Comparison of ENCODE assay signal across 16 cellular contexts in the genomic region with DNA sequence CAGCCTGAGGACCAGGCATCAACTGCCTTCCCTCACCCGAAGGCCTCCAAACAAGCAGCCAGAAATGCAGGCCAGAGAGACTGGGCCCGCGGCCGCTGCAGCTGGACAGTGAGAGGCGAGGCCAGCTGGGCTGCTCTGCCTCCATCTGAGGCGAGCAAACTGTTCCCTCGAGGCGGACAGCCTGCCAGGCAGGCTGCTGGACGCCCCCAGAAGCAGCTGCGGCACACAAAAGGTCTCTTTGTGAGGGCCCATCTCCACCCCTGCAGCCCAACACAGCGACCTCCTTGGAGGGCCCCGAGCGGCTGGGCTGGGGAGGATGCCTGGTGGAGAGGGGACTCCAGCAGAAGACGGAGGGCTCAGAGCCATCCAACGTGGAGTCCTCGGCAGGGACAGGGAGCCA. TPM values are rescaled to one million over a fixed set of nuclear protein-coding genes. Genes with fewer than 3 reads are reported as not detected.
DNase-seq lines count a peak whose midpoint lies in the region; ATAC-seq and TF ChIP-seq lines count a peak whose summit lies in the region.
"Had no signal": no experiment of that assay in that cellular context is flagged by ENCODE, and none has a peak within 500 bp of the region (broad histone marks: within the 10 kb centered on the region; RNA-seq: fewer than 3 reads in every experiment).

No MANE protein-coding gene starts in this region.

- H4K91ac ChIP-seq in trophoblast cell (ENCODE audit: low read depth, low read length) = no peak overlapping the region

- H3K4me3 Mint-ChIP-seq in stimulated activated effector memory CD8-positive, alpha-beta T cell treated with anti-CD3 and anti-CD28 coated beads, Interleukin-12 subunit alpha, Interleukin-12 subunit beta, amount 100 ng/mL, for 72 hours = no peak overlapping the region
- no peak overlapping the region for H3K4me3 Mint-ChIP-seq in activated CD4-positive, alpha-beta memory T cell treated with anti-CD3 and anti-CD28 coated beads, Interleukin-2, amount 10 ng/mL, durations not matched to agents 7 days and 5 days
- H3K4me3 Mint-ChIP-seq in Calu3 (ENCODE audit: low read depth, unreplicated experiment) = no peak overlapping the region
- H3K4me3 Mint-ChIP-seq: activated CD4-positive, alpha-beta T cell treated with anti-CD3 and anti-CD28 coated beads, Interleukin-2, amount 10 ng/mL, durations not matched to agents 24 days and 14 days had no signal

- H3K4ac ChIP-seq in trophoblast cell (ENCODE audit: low read depth, low read length) = no peak overlapping the region

- H3K4me1 ChIP-seq in trophoblast cell (ENCODE audit: control insufficient read depth in 1 of 2, insufficient read depth in 2 of 2, low read length in 2 of 2) = peaks cover 0 to 3% of the 10 kb centered on the region in 2 experiments

- H3K27ac ChIP-seq in dorsolateral prefrontal cortex (peak overlapping the region; percentile 68 to 99 (median 95)), trophoblast cell (ENCODE audit: low read depth, low read length) (no peak overlapping the region)
- H3K27ac ChIP-seq: PC-9 had no signal

- H2BK12ac ChIP-seq in trophoblast cell (ENCODE audit: low read length) = no peak overlapping the region

- H3K27me3 ChIP-seq in dorsolateral prefrontal cortex (no peaks in the 10 kb centered on the region), trophoblast cell (ENCODE audit: insufficient read depth, low read length) (no peaks in the 10 kb centered on the region)
- H3K27me3 ChIP-seq: BE2C, gastroesophageal sphincter had no signal

- BruUV-seq in Calu3 (replicated peaks; lab: Mats Ljungman, UMichigan) = no TSS peak

- H3K9me3 Mint-ChIP-seq in stimulated activated effector memory CD8-positive, alpha-beta T cell treated with anti-CD3 and anti-CD28 coated beads, Interleukin-12 subunit alpha, Interleukin-12 subunit beta, amount 100 ng/mL, for 72 hours = no peaks in the 10 kb centered on the region
- no peaks in the 10 kb centered on the region for H3K9me3 Mint-ChIP-seq in activated CD4-positive, alpha-beta memory T cell treated with anti-CD3 and anti-CD28 coated beads, Interleukin-2, amount 10 ng/mL, durations not matched to agents 7 days and 5 days
- no peaks in the 10 kb centered on the region for H3K9me3 Mint-ChIP-seq in Calu3 (ENCODE audit: low read depth, unreplicated experiment)
- H3K9me3 Mint-ChIP-seq: activated CD4-positive, alpha-beta T cell treated with anti-CD3 and anti-CD28 coated beads, Interleukin-2, amount 10 ng/mL, durations not matched to agents 24 days and 14 days; activated T-helper 1 cell treated with anti-CD3 and anti-CD28 coated beads, Interleukin-12 subunit alpha, Interleukin-12 subunit beta, Interleukin-2, Interleukin-4 antibody, amounts not matched to agents 30 ng/mL and 10 ng/mL and 1 ng/mL, durations not matched to agents 14 hours and 24 hours and 36 hours had no signal

- H3K79me1 ChIP-seq in trophoblast cell (ENCODE audit: low read length) = peaks cover 4% of the 10 kb centered on the region

- H2AK5ac ChIP-seq in trophoblast cell (ENCODE audit: low read length) = no peak overlapping the region

- H3K14ac ChIP-seq in trophoblast cell (ENCODE audit: low read length) = no peak overlapping the region

- no peak overlapping the region for H4K8ac ChIP-seq in trophoblast cell (ENCODE audit: low read depth, low read length)

- no peak overlapping the region for H3K9ac ChIP-seq in trophoblast cell (ENCODE audit: low read length)

- ATAC-seq in stimulated activated effector memory CD8-positive, alpha-beta T cell treated with anti-CD3 and anti-CD28 coated beads, Interleukin-12 subunit alpha, Interleukin-12 subunit beta, amount 100 ng/mL, for 72 hours = no peak
- no peak for ATAC-seq in left lobe of liver
- ATAC-seq: gastroesophageal sphincter had no signal

- CTCF ChIA-PET in activated CD4-positive, alpha-beta memory T cell treated with anti-CD3 and anti-CD28 coated beads, Interleukin-2, amount 10 ng/mL, durations not matched to agents 7 days and 5 days (lab: Charles Lee) = interaction anchor here (2.3 to 6.1 kb wide), 2 partner anchors 8 to 12 kb away, joined by 9 to 52 read pairs; no protein-coding TSS in a partner anchor
- CTCF ChIA-PET in Calu3 (lab: Charles Lee) = no interaction called here

- H3K27ac Mint-ChIP-seq in stimulated activated effector memory CD8-positive, alpha-beta T cell treated with anti-CD3 and anti-CD28 coated beads, Interleukin-12 subunit alpha, Interleukin-12 subunit beta, amount 100 ng/mL, for 72 hours = peak overlapping the region; percentile 56
- H3K27ac Mint-ChIP-seq in activated CD4-positive, alpha-beta memory T cell treated with anti-CD3 and anti-CD28 coated beads, Interleukin-2, amount 10 ng/mL, durations not matched to agents 7 days and 5 days = no peak overlapping the region
- H3K27ac Mint-ChIP-seq in Calu3 (ENCODE audit: unreplicated experiment) = no peak overlapping the region

- H2BK120ac ChIP-seq in trophoblast cell (ENCODE audit: insufficient read depth, low read length, poor library complexity) = no peak overlapping the region

- peak overlapping the region in 50 of 59 donors; percentile 3 to 59 (median 32) for H3K4me3 ChIP-seq in dorsolateral prefrontal cortex
- no peak overlapping the region for H3K4me3 ChIP-seq in trophoblast cell (ENCODE audit: low read depth, low read length)
- H3K4me3 ChIP-seq: gastroesophageal sphincter, PC-9 had no signal

- DNase-seq in NCI-H1092 (lab: John Stamatoyannopoulos, UW) (peak; percentile 81), dorsolateral prefrontal cortex (peak; percentile 46 to 96 (median 93)), midbrain (lab: John Stamatoyannopoulos, UW) (peak; percentile 97), left lobe of liver (ENCODE audit: low spot score) (no peak), Calu3 (no peak), trophoblast cell (no peak)
- DNase-seq in stimulated activated effector memory CD8-positive, alpha-beta T cell treated with anti-CD3 and anti-CD28 coated beads, Interleukin-12 subunit alpha, Interleukin-12 subunit beta, amount 100 ng/mL, for 72 hours (ENCODE audit: low spot score in 2 of 2) = no peak
- DNase-seq in activated CD4-positive, alpha-beta memory T cell treated with anti-CD3 and anti-CD28 coated beads, Interleukin-2, amount 10 ng/mL, durations not matched to agents 7 days and 5 days = no peak
- DNase-seq: activated CD4-positive, alpha-beta T cell treated with anti-CD3 and anti-CD28 coated beads, Interleukin-2, amount 10 ng/mL, durations not matched to agents 24 days and 14 days; BE2C; NCI-H1436; NCI-H446; PC-9; T-helper 1 cell had no signal

- no peak overlapping the region for H3K18ac ChIP-seq in trophoblast cell (ENCODE audit: low read length)

- WGBS in trophoblast cell (ENCODE audit: extremely low coverage, insufficient coverage, insufficient read length) = no CpG with 5 or more reads among the region's 16 CpGs

- POLR2A ChIA-PET in activated CD4-positive, alpha-beta memory T cell treated with anti-CD3 and anti-CD28 coated beads, Interleukin-2, amount 10 ng/mL, durations not matched to agents 7 days and 5 days (lab: Charles Lee) = no interaction called here

- H3K4me2 ChIP-seq in trophoblast cell (ENCODE audit: low read length) = no peak overlapping the region
- H3K4me2 ChIP-seq: PC-9 had no signal

- H2AFZ ChIP-seq in trophoblast cell (ENCODE audit: insufficient read depth, low read length, poor library complexity) = no peak overlapping the region
- H2AFZ ChIP-seq: PC-9 had no signal

- H3K36me3 ChIP-seq in trophoblast cell (ENCODE audit: control insufficient read depth in 1 of 2, insufficient read depth in 2 of 2, low read length in 2 of 2) = peaks cover 24 to 25% of the 10 kb centered on the region in 2 experiments
- H3K36me3 ChIP-seq: BE2C had no signal

- H3K27me3 Mint-ChIP-seq in activated CD4-positive, alpha-beta memory T cell treated with anti-CD3 and anti-CD28 coated beads, Interleukin-2, amount 10 ng/mL, durations not matched to agents 7 days and 5 days = no peaks in the 10 kb centered on the region
- no peaks in the 10 kb centered on the region for H3K27me3 Mint-ChIP-seq in Calu3 (ENCODE audit: unreplicated experiment)
- H3K27me3 Mint-ChIP-seq: activated CD4-positive, alpha-beta T cell treated with anti-CD3 and anti-CD28 coated beads, Interleukin-2, amount 10 ng/mL, durations not matched to agents 24 days and 14 days had no signal

- no peak overlapping the region for H3K23ac ChIP-seq in trophoblast cell (ENCODE audit: low read length)

- no peaks in the 10 kb centered on the region for H3K9me3 ChIP-seq in trophoblast cell (ENCODE audit: insufficient read depth, low read depth, low read length)
- H3K9me3 ChIP-seq: BE2C, gastroesophageal sphincter had no signal

- peak in 27 of 56 donors; percentile 7 to 47 (median 30) for TF ChIP-seq CTCF in dorsolateral prefrontal cortex (IDR thresholded peaks at IDR 0.05 in 54 of 56, conservative IDR thresholded peaks at IDR 0.05 in 2 of 56; ENCODE audit: low read depth in 1 of 56, partially characterized antibody in 56 of 56)
- TF ChIP-seq CTCF in Calu3 (IDR thresholded peaks at IDR 0.05; ENCODE audit: unreplicated experiment) = no peak

- no peak overlapping the region for H4K12ac ChIP-seq in trophoblast cell (ENCODE audit: low read depth, low read length)

- intact Hi-C loops in dorsolateral prefrontal cortex (cut with DNase I) (no loop called here), Calu3 (cut with micrococcal nuclease; ENCODE audit: unreplicated experiment) (no loop called here)

- peaks cover 41% of the 10 kb centered on the region for H3K4me1 Mint-ChIP-seq in stimulated activated effector memory CD8-positive, alpha-beta T cell treated with anti-CD3 and anti-CD28 coated beads, Interleukin-12 subunit alpha, Interleukin-12 subunit beta, amount 100 ng/mL, for 72 hours
- peaks cover 58% of the 10 kb centered on the region for H3K4me1 Mint-ChIP-seq in activated CD4-positive, alpha-beta memory T cell treated with anti-CD3 and anti-CD28 coated beads, Interleukin-2, amount 10 ng/mL, durations not matched to agents 7 days and 5 days
- peaks cover 15% of the 10 kb centered on the region for H3K4me1 Mint-ChIP-seq in Calu3 (ENCODE audit: low read depth, unreplicated experiment)

- H2BK5ac ChIP-seq in trophoblast cell (ENCODE audit: low read depth, low read length, poor library complexity) = no peak overlapping the region

- H3K36me3 Mint-ChIP-seq in stimulated activated effector memory CD8-positive, alpha-beta T cell treated with anti-CD3 and anti-CD28 coated beads, Interleukin-12 subunit alpha, Interleukin-12 subunit beta, amount 100 ng/mL, for 72 hours = peaks cover 90% of the 10 kb centered on the region
- H3K36me3 Mint-ChIP-seq in activated CD4-positive, alpha-beta memory T cell treated with anti-CD3 and anti-CD28 coated beads, Interleukin-2, amount 10 ng/mL, durations not matched to agents 7 days and 5 days (ENCODE audit: low read depth) = peaks cover 73% of the 10 kb centered on the region
- H3K36me3 Mint-ChIP-seq in Calu3 (ENCODE audit: insufficient read depth, unreplicated experiment) = peaks cover 40% of the 10 kb centered on the region

- peaks cover 4% of the 10 kb centered on the region for H3K79me2 ChIP-seq in trophoblast cell (ENCODE audit: control insufficient read depth, insufficient read depth, low read length, poor library complexity)

RNA-seq across cellular contexts. Expression of gene CORO7, which starts 4.7 kb away (rescaled TPM):
- total RNA-seq in dorsolateral prefrontal cortex (100 to 1,000 TPM in 1 of 120 experiments, 10 to 100 TPM in 119; 38.4 to 111 (median 63.7) TPM), left lobe of liver (9.6 TPM), Calu3 (2022) (49.7 and 51.0 TPM in 2 replicates)
- total RNA-seq in activated CD4-positive, alpha-beta memory T cell treated with anti-CD3 and anti-CD28 coated beads, Interleukin-2, amount 10 ng/mL, durations not matched to agents 7 days and 5 days = 100 to 1,000 TPM; 244 to 245 TPM
- 18.8 and 18.9 TPM in 2 replicates for polyA plus RNA-seq in trophoblast cell (2013)

RNA-seq across cellular contexts. Expression of gene DNAJA3, which starts 14.0 kb away (rescaled TPM):
- total RNA-seq in dorsolateral prefrontal cortex = 10 to 100 TPM; 38.3 to 66.6 (median 53.2) TPM
- 10 to 100 TPM; 39.5 to 41.1 TPM for total RNA-seq in activated CD4-positive, alpha-beta memory T cell treated with anti-CD3 and anti-CD28 coated beads, Interleukin-2, amount 10 ng/mL, durations not matched to agents 7 days and 5 days
- 57.0 TPM for total RNA-seq in left lobe of liver
- 93.1 and 99.2 TPM in 2 replicates for total RNA-seq in Calu3 (2022)
- 32.8 and 34.3 TPM in 2 replicates for polyA plus RNA-seq in trophoblast cell (2013)

RNA-seq across cellular contexts. Expression of gene VASN, which starts 40.0 kb away (rescaled TPM):
- 10 to 100 TPM in 84 of 120 experiments, 1 to 10 TPM in 36; 3.9 to 49.4 (median 12.1) TPM for total RNA-seq in dorsolateral prefrontal cortex
- under 1 TPM in 1 of 2 experiments, not detected in 1; 0.08 TPM for total RNA-seq in activated CD4-positive, alpha-beta memory T cell treated with anti-CD3 and anti-CD28 coated beads, Interleukin-2, amount 10 ng/mL, durations not matched to agents 7 days and 5 days
- 22.3 TPM for total RNA-seq in left lobe of liver
- 18.1 and 22.4 TPM in 2 replicates for total RNA-seq in Calu3 (2022)
- 17.6 and 18.2 TPM in 2 replicates for polyA plus RNA-seq in trophoblast cell (2013)

Comparison
In these comparisons a context has a peak if more than half of its experiments do, and no peak if none do; other contexts are left out.
1. DNase-seq: peak in NCI-H1092 (single experiment), dorsolateral prefrontal cortex (10 of 10) and midbrain (single experiment); none in stimulated activated effector memory CD8-positive, alpha-beta T cell treated with anti-CD3 and anti-CD28 coated beads, Interleukin-12 subunit alpha, Interleukin-12 subunit beta, amount 100 ng/mL, for 72 hours (0 of 2), activated CD4-positive, alpha-beta memory T cell treated with anti-CD3 and anti-CD28 coated beads, Interleukin-2, amount 10 ng/mL, durations not matched to agents 7 days and 5 days (single experiment), left lobe of liver (single experiment), Calu3 (single experiment) and trophoblast cell (0 of 2).
2. RNA of gene VASN, which starts 40.0 kb away (total RNA-seq): 22.3 TPM in left lobe of liver (single experiment), 18.1 to 22.4 TPM in Calu3 and 3.9 to 49.4 TPM in dorsolateral prefrontal cortex; 0.08 TPM in activated CD4-positive, alpha-beta memory T cell treated with anti-CD3 and anti-CD28 coated beads, Interleukin-2, amount 10 ng/mL, durations not matched to agents 7 days and 5 days; every median in the first group is over 4 times any median in the second.